13 cellular contexts compared by ENCODE assay signal in genomic region chr9:129571298-129572051, GRCh38. TPM values are rescaled to one million over a fixed set of nuclear protein-coding genes. Genes with fewer than 3 reads are reported as not detected.
A peak's percentile ranks its signal among the peaks of the same experiment; 100 is the strongest.
DNase-seq lines count a peak whose midpoint lies in the region; TF ChIP-seq lines count a peak whose summit lies in the region.
"Had no signal": no experiment of that assay in that cellular context is flagged by ENCODE, and none has a peak within 500 bp of the region (broad histone marks: within the 10 kb centered on the region; RNA-seq: fewer than 3 reads in every experiment).

No MANE protein-coding gene starts in this region.

- H3K4me3 ChIP-seq in KMS-11 (IDR thresholded peaks at IDR 0.05; ENCODE audit: insufficient read depth, low read depth, low read length) (no peak overlapping the region), tibial artery (no peak overlapping the region)

- H3K36me3 Mint-ChIP-seq in brain (no peaks in the 10 kb centered on the region), mesothelial cell of epicardium (no peaks in the 10 kb centered on the region)

- H3K27ac ChIP-seq in KMS-11 (peak overlapping the region; percentile 15; the same call in 1 of the 2 replicates), tibial artery (peak overlapping the region; percentile 91 to 92)

- no peaks in the 10 kb centered on the region for H3K27me3 ChIP-seq in KMS-11 (ENCODE audit: insufficient read depth, low read depth)
- no peaks in the 10 kb centered on the region for H3K27me3 ChIP-seq in tibial artery

- H3K9me3 ChIP-seq in tibial artery: no peaks in the 10 kb centered on the region

- H3K27ac Mint-ChIP-seq in brain (peak overlapping the region; percentile 53 to 96 (median 95)), mesothelial cell of epicardium (peak overlapping the region; percentile 97)
- H3K27ac Mint-ChIP-seq: T-helper 17 cell had no signal

- peaks cover 3% of the 10 kb centered on the region for H3K27me3 Mint-ChIP-seq in brain
- H3K27me3 Mint-ChIP-seq in mesothelial cell of epicardium (ENCODE audit: low read depth): no peaks in the 10 kb centered on the region

- H4K20me1 ChIP-seq in KMS-11 (ENCODE audit: insufficient read depth): no peaks in the 10 kb centered on the region

- DNase-seq in mesothelial cell of epicardium (ENCODE audit: low spot score in 2 of 2, unreplicated experiment in 2 of 2) (no peak), tibial artery (no peak), inferior parietal cortex (ENCODE audit: extremely low spot score) (no peak), NCI-H1092 treated with DMSO at 0.1 percent for 48 hours (lab: John Stamatoyannopoulos, UW) (no peak), RPMI8226 (no peak)
- DNase-seq: DMS79 treated with DMSO at 0.1 percent for 48 hours, NCI-H1694, T-helper 17 cell had no signal

- H3K4me1 ChIP-seq in KMS-11 (ENCODE audit: low read depth, poor library complexity, severe bottlenecking): peaks cover 26% of the 10 kb centered on the region
- peaks cover 0 to 45% (median 35%) of the 10 kb centered on the region in 4 donors for H3K4me1 ChIP-seq in tibial artery

- H3K9me3 Mint-ChIP-seq in brain: peaks cover 0 to 11% (median 8%) of the 10 kb centered on the region in 5 experiments
- H3K9me3 Mint-ChIP-seq in mesothelial cell of epicardium: peaks cover 6% of the 10 kb centered on the region

- H3K4me1 Mint-ChIP-seq in brain: peaks cover 53% of the 10 kb centered on the region
- peaks cover 49% of the 10 kb centered on the region for H3K4me1 Mint-ChIP-seq in mesothelial cell of epicardium

- H3K4me2 ChIP-seq in KMS-11: no peak overlapping the region

- intact Hi-C loops in tibial artery (cut with DNase I; ENCODE audit: low total_unique reads): no loop called here

- H3K9ac ChIP-seq in KMS-11: no peak overlapping the region

- H3K79me2 ChIP-seq in KMS-11 (ENCODE audit: insufficient read depth, low read depth): no peaks in the 10 kb centered on the region

- H2AFZ ChIP-seq in KMS-11 (ENCODE audit: low read depth): 0 out of 2 replicates have a peak overlapping the region, but pooled peaks have one; percentile 25

- TF ChIP-seq CTCF in KMS-11 (conservative IDR thresholded peaks at IDR 0.05; ENCODE audit: low read depth, low read length) (no peak), brain (conservative IDR thresholded peaks at IDR 0.05) (no peak), mesothelial cell of epicardium (IDR thresholded peaks at IDR 0.05; ENCODE audit: unreplicated experiment) (no peak), tibial artery (IDR thresholded peaks at IDR 0.05) (no peak)

- H3K4me3 Mint-ChIP-seq in brain: peak overlapping the region in 3 of 5 experiments; percentile 13 to 44 (median 22)
- no peak overlapping the region for H3K4me3 Mint-ChIP-seq in mesothelial cell of epicardium
- H3K4me3 Mint-ChIP-seq: T-helper 17 cell had no signal

- H3K36me3 ChIP-seq in KMS-11 (ENCODE audit: insufficient read depth) (no peaks in the 10 kb centered on the region), tibial artery (no peaks in the 10 kb centered on the region)

RNA-seq across cellular contexts. Expression of gene C9orf50, which starts 49.4 kb away (rescaled TPM):
- polyA plus RNA-seq in brain (ENCODE audit: insufficient read depth, low read depth, low replicate concordance): 3.5 TPM
- 0.23 to 0.87 TPM (median 0.69 TPM) in 3 replicates for total RNA-seq in mesothelial cell of epicardium
- total RNA-seq: activated CD8-positive, alpha-beta memory T cell treated with anti-CD3 and anti-CD28 coated beads for 36 hours; omental fat pad; T-helper 17 cell; ureter had no signal

RNA-seq across cellular contexts. Expression of gene NTMT1, which starts 54.5 kb away (rescaled TPM):
- 118 TPM for polyA plus RNA-seq in brain (ENCODE audit: insufficient read depth, low read depth, low replicate concordance)
- total RNA-seq in mesothelial cell of epicardium: 30.7 to 33.3 TPM (median 33.0 TPM) in 3 replicates
